ENCODE assay signal across 1 cellular context in genomic region chr12:26239508-26240328, GRCh38.
A peak's percentile ranks its signal among the peaks of the same experiment; 100 is the strongest.
TF ChIP-seq lines count a peak whose summit lies in the region.

No MANE protein-coding gene starts in this region.

TF ChIP-seq in HepG2, 621 proteins besides CTCF, POLR2A, EP300 and RAD21 (continued from another document):
- TF ChIP-seq ARID3A (IDR thresholded peaks at IDR 0.05; ENCODE audit: low read depth, low read length) (no peak), ZNF644 (CRISPR knock-in tag; IDR thresholded peaks at IDR 0.05; ENCODE audit: low read depth) (peak; percentile 98), KAT8 (CRISPR knock-in tag; IDR thresholded peaks at IDR 0.05) (0 out of 2 replicates have a peak, but pooled peaks have one; percentile 18), FLYWCH1 (CRISPR knock-in tag; IDR thresholded peaks at IDR 0.05) (no peak), ZNF205 (CRISPR knock-in tag; IDR thresholded peaks at IDR 0.05) (0 out of 2 replicates have a peak, but pooled peaks have one; percentile 36), SOX13 (IDR thresholded peaks at IDR 0.05) (peak; percentile 59), SOX13 (CRISPR knock-in tag; conservative IDR thresholded peaks at IDR 0.05 in 1 of 2, IDR thresholded peaks at IDR 0.05 in 1 of 2) (peak in 1 of 2 experiments; percentile 95; a peak in 2 of 4 replicates), GRHL1 (CRISPR knock-in tag; conservative IDR thresholded peaks at IDR 0.05) (no peak), AHR (CRISPR knock-in tag; IDR thresholded peaks at IDR 0.05) (no peak), MEF2D (CRISPR knock-in tag; IDR thresholded peaks at IDR 0.05) (no peak), ZNF737 (CRISPR knock-in tag; IDR thresholded peaks at IDR 0.05; ENCODE audit: borderline replicate concordance) (no peak), HMGXB4 (CRISPR knock-in tag; IDR thresholded peaks at IDR 0.05; ENCODE audit: borderline replicate concordance in 1 of 2, low read depth in 1 of 2) (no peak), ZNF263 (CRISPR knock-in tag; IDR thresholded peaks at IDR 0.05) (no peak), ZBTB1 (CRISPR knock-in tag; IDR thresholded peaks at IDR 0.05; ENCODE audit: borderline replicate concordance) (no peak), TBX3 (IDR thresholded peaks at IDR 0.05; ENCODE audit: borderline replicate concordance) (no peak), BRF2 (CRISPR knock-in tag; IDR thresholded peaks at IDR 0.05) (no peak), SAP130 (CRISPR knock-in tag; IDR thresholded peaks at IDR 0.05; ENCODE audit: low read depth) (0 out of 2 replicates have a peak, but pooled peaks have one; percentile 16), ATF2 (CRISPR knock-in tag; IDR thresholded peaks at IDR 0.05) (no peak), CEBPG (CRISPR knock-in tag; IDR thresholded peaks at IDR 0.05) (peak; percentile 71), ZNF232 (CRISPR knock-in tag; IDR thresholded peaks at IDR 0.05; ENCODE audit: borderline replicate concordance) (no peak), ZNF12 (CRISPR knock-in tag; IDR thresholded peaks at IDR 0.05) (no peak), HNF4A (CRISPR knock-in tag; IDR thresholded peaks at IDR 0.05) (peak; percentile 43; the same call in 1 of the 2 replicates), FOSL2 (CRISPR knock-in tag; IDR thresholded peaks at IDR 0.05) (peak; percentile 56), FUBP1 (CRISPR knock-in tag; IDR thresholded peaks at IDR 0.05; ENCODE audit: borderline replicate concordance) (no peak), HOXA5 (CRISPR knock-in tag; IDR thresholded peaks at IDR 0.05) (no peak), POGK (CRISPR knock-in tag; conservative IDR thresholded peaks at IDR 0.05) (no peak), NFYB (CRISPR knock-in tag; IDR thresholded peaks at IDR 0.05) (no peak), RFX1 (IDR thresholded peaks at IDR 0.05) (no peak), ZNF253 (CRISPR knock-in tag; IDR thresholded peaks at IDR 0.05; ENCODE audit: borderline replicate concordance) (no peak), ZNF773 (CRISPR knock-in tag; IDR thresholded peaks at IDR 0.05; ENCODE audit: borderline replicate concordance) (no peak), SIX4 (CRISPR knock-in tag; IDR thresholded peaks at IDR 0.05) (no peak)
